9 cellular contexts compared by ENCODE assay signal in the genomic region with DNA sequence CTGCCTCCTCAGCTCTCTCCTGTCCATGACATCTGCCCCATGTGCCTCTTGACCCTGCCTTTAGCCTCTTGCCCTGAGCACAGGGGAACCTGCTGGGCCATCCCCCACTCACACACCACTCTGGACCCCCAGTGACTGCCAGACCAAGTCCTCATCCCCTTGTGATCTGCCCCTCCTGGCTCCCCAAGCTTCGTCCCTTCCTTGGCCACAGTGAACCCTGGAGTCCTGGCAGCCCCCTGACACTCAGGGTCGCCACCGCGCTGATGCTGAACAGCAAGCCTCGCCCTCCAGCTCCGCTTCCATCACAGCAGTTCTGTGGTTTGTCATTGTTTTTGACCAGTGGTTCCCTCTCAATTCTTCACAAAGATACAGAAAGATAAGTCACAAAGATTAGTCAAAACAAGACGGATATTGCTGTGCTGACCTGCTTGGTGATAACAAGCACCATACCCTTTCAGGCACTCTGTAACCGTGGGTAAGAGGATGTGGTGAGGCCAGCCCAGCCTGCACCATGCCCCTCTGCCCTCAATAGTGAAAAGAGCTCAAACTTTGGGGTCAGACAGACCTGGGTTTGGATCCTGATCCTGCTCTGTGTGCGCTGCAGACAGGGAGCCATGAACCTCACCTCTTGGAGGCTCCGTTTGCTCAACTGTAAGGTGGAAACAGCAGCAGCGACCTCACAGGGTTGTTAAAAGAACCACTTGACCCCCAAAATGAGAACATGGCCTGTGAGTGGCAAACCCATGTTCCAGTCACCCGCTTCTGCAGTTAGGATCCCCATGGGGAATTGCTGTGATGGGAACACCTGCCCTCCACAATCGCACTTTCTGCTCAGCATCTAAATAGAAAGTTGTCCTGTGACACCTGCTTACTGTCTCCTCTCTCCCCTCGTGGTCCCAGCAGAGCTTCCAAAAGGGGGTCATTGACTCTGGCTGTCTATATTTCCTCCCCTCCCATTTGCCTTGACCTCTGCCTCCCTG.
DNase-seq lines count a peak whose midpoint lies in the region; ATAC-seq and TF ChIP-seq lines count a peak whose summit lies in the region.
"Had no signal": no experiment of that assay in that cellular context is flagged by ENCODE, and none has a peak within 500 bp of the region (broad histone marks: within the 10 kb centered on the region; RNA-seq: fewer than 3 reads in every experiment).

No MANE protein-coding gene starts in this region.

- peak overlapping the region; percentile 31 for H3K4me3 ChIP-seq in CD4-positive, CD25-positive, alpha-beta regulatory T cell (ENCODE audit: low read depth, low read length)
- no peak overlapping the region for H3K4me3 ChIP-seq in thyroid gland (replicated peaks in 1 of 3)
- H3K4me3 ChIP-seq: SJSA1 had no signal

- peaks cover 0 to 63% (median 39%) of the 10 kb centered on the region in 4 donors for H3K4me1 Mint-ChIP-seq in CD4-positive, CD25-positive, alpha-beta regulatory T cell
- peaks cover 63% of the 10 kb centered on the region for H3K4me1 Mint-ChIP-seq in central memory CD8-positive, alpha-beta T cell

- WGBS in thyroid gland, 2 donors: 79 to 83% methylated on average over 14 of the region's 14 CpGs

- no peak for TF ChIP-seq POLR2A in thyroid gland (IDR thresholded peaks at IDR 0.05)

- H3K4me3 Mint-ChIP-seq in CD4-positive, CD25-positive, alpha-beta regulatory T cell: peak overlapping the region; percentile 16 to 80 (median 66)
- H3K4me3 Mint-ChIP-seq in central memory CD8-positive, alpha-beta T cell: peak overlapping the region; percentile 80

- peak overlapping the region; percentile 87 to 96 (median 91) for H3K27ac Mint-ChIP-seq in CD4-positive, CD25-positive, alpha-beta regulatory T cell
- peak overlapping the region; percentile 89 for H3K27ac Mint-ChIP-seq in central memory CD8-positive, alpha-beta T cell (ENCODE audit: low read depth)

- TF ChIP-seq CTCF in thyroid gland (IDR thresholded peaks at IDR 0.05): no peak

- H3K36me3 ChIP-seq in CD4-positive, CD25-positive, alpha-beta regulatory T cell (ENCODE audit: control insufficient read depth, insufficient read depth, low read length): no peaks in the 10 kb centered on the region
- no peaks in the 10 kb centered on the region for H3K36me3 ChIP-seq in thyroid gland

- ATAC-seq in CD4-positive, CD25-positive, alpha-beta regulatory T cell (ENCODE audit: low read depth in 2 of 2): peak; percentile 79 to 80
- peak; percentile 65 for ATAC-seq in GM18870 (IDR thresholded peaks at IDR 0.05; ENCODE audit: unreplicated experiment)
- peak; percentile 80 for ATAC-seq in HG03469 (IDR thresholded peaks at IDR 0.05; ENCODE audit: unreplicated experiment)
- ATAC-seq in central memory CD8-positive, alpha-beta T cell (replicated peaks; ENCODE audit: extremely low read depth, poor library complexity, severe bottlenecking): peak; percentile 92
- no peak for ATAC-seq in HG03175 (IDR thresholded peaks at IDR 0.05; ENCODE audit: unreplicated experiment)
- ATAC-seq in HG02840 (IDR thresholded peaks at IDR 0.05; ENCODE audit: low FRiP score, unreplicated experiment): no peak

- peak in 2 of 3 donors; percentile 26 to 67 for DNase-seq in CD4-positive, CD25-positive, alpha-beta regulatory T cell
- DNase-seq in central memory CD8-positive, alpha-beta T cell (ENCODE audit: low spot score in 2 of 2): peak in 1 of 2 donors; percentile 14
- DNase-seq in NCI-H2081 (lab: John Stamatoyannopoulos, UW): no peak
- DNase-seq in thyroid gland: no peak

- no peaks in the 10 kb centered on the region for H3K36me3 Mint-ChIP-seq in CD4-positive, CD25-positive, alpha-beta regulatory T cell
- H3K36me3 Mint-ChIP-seq in central memory CD8-positive, alpha-beta T cell (ENCODE audit: insufficient read depth): peaks cover 4% of the 10 kb centered on the region

- no peak overlapping the region for H3K27ac ChIP-seq in CD4-positive, CD25-positive, alpha-beta regulatory T cell (ENCODE audit: insufficient read depth, low read length, poor library complexity, severe bottlenecking)
- H3K27ac ChIP-seq in thyroid gland: no peak overlapping the region
- H3K27ac ChIP-seq: SJSA1 had no signal

- peaks cover 24% of the 10 kb centered on the region for H3K4me1 ChIP-seq in CD4-positive, CD25-positive, alpha-beta regulatory T cell (ENCODE audit: control insufficient read depth, insufficient read depth, low read length, poor library complexity, severe bottlenecking)
- no peaks in the 10 kb centered on the region for H3K4me1 ChIP-seq in thyroid gland
- H3K4me1 ChIP-seq: SJSA1 had no signal

- no peaks in the 10 kb centered on the region for H3K9me3 Mint-ChIP-seq in CD4-positive, CD25-positive, alpha-beta regulatory T cell
- no peaks in the 10 kb centered on the region for H3K9me3 Mint-ChIP-seq in central memory CD8-positive, alpha-beta T cell

- H3K9me3 ChIP-seq in CD4-positive, CD25-positive, alpha-beta regulatory T cell (ENCODE audit: control insufficient read depth in 2 of 2, low read length in 2 of 2): no peaks in the 10 kb centered on the region
- no peaks in the 10 kb centered on the region for H3K9me3 ChIP-seq in thyroid gland
- H3K9me3 ChIP-seq: SJSA1 had no signal

- H3K27me3 Mint-ChIP-seq in CD4-positive, CD25-positive, alpha-beta regulatory T cell: peaks cover 5% of the 10 kb centered on the region
- H3K27me3 Mint-ChIP-seq in central memory CD8-positive, alpha-beta T cell: peaks cover 21% of the 10 kb centered on the region

- H3K27me3 ChIP-seq in CD4-positive, CD25-positive, alpha-beta regulatory T cell (ENCODE audit: control insufficient read depth, insufficient read depth, low read length): no peaks in the 10 kb centered on the region
- H3K27me3 ChIP-seq in thyroid gland: no peaks in the 10 kb centered on the region
- H3K27me3 ChIP-seq: SJSA1 had no signal

- intact Hi-C loops in thyroid gland (cut with DNase I): no loop called here

Comparison
In these comparisons a context has a peak if more than half of its experiments do, and no peak if none do; other contexts are left out.
1. ATAC-seq: peak in CD4-positive, CD25-positive, alpha-beta regulatory T cell (2 of 2), GM18870 (single experiment), HG03469 (single experiment) and central memory CD8-positive, alpha-beta T cell (single experiment); none in HG03175 (single experiment) and HG02840 (single experiment).
2. DNase-seq: peak in CD4-positive, CD25-positive, alpha-beta regulatory T cell (2 of 3); none in NCI-H2081 (0 of 2) and thyroid gland (0 of 2).